ENCODE assay signal across 22 cellular contexts in genomic region chr3:72287941-72288340, GRCh38.
A peak's percentile ranks its signal among the peaks of the same experiment; 100 is the strongest.
DNase-seq lines count a peak whose midpoint lies in the region; ATAC-seq, FAIRE-seq and TF ChIP-seq lines count a peak whose summit lies in the region.
"Had no signal": no experiment of that assay in that cellular context is flagged by ENCODE, and none has a peak within 500 bp of the region (broad histone marks: within the 10 kb centered on the region; RNA-seq: fewer than 3 reads in every experiment).

No MANE protein-coding gene starts in this region.

- H3K4me1 Mint-ChIP-seq in activated naive CD4-positive, alpha-beta T cell treated with anti-CD3 and anti-CD28 coated beads for 36 hours (ENCODE audit: low read depth): peaks cover 13% of the 10 kb centered on the region

- H3K79me2 ChIP-seq in K562 (ENCODE audit: control insufficient read depth, insufficient read depth, low read length): peaks cover 6% of the 10 kb centered on the region; the same call in 1 of the 3 replicates

- H3K27ac ChIP-seq in K562 (ENCODE audit: extremely low read depth, low read depth, low read length) (peak overlapping the region; percentile 78), foreskin keratinocyte (no peak overlapping the region)
- H3K27ac ChIP-seq: C4-2B had no signal

- ATAC-seq in K562 (no peak), foreskin keratinocyte (peak; percentile 15), GM18498 (IDR thresholded peaks at IDR 0.05; ENCODE audit: unreplicated experiment) (no peak)
- ATAC-seq: HCT116 had no signal

- H3K9me1 ChIP-seq in K562 (ENCODE audit: control insufficient read depth, insufficient read depth, low read length): no peaks in the 10 kb centered on the region

- peaks cover 41 to 55% of the 10 kb centered on the region in 2 experiments for H3K4me1 ChIP-seq in K562 (replicated peaks in 1 of 2; ENCODE audit: control insufficient read depth in 2 of 2, insufficient read depth in 2 of 2, low read length in 2 of 2)
- H3K4me1 ChIP-seq in foreskin keratinocyte: peaks cover 5% of the 10 kb centered on the region
- H3K4me1 ChIP-seq: Caco-2 had no signal

- H2AFZ ChIP-seq in K562 (ENCODE audit: low read depth, low read length): peak overlapping the region; percentile 68; the same call in 1 of the 2 replicates

- intact Hi-C loops in K562 (cut with micrococcal nuclease): loop anchor here (5.0 kb wide), 1 partner anchor 34 kb away; no protein-coding TSS in a partner anchor
- intact Hi-C loops in activated naive CD4-positive, alpha-beta T cell treated with anti-CD3 and anti-CD28 coated beads for 36 hours (cut with micrococcal nuclease): no loop called here

- H3K27me3 Mint-ChIP-seq in activated naive CD4-positive, alpha-beta T cell treated with anti-CD3 and anti-CD28 coated beads for 36 hours (ENCODE audit: low read depth): no peaks in the 10 kb centered on the region

- no peaks in the 10 kb centered on the region for H3K27me3 ChIP-seq in K562 (ENCODE audit: control insufficient read depth in 2 of 2, insufficient read depth in 2 of 2, low read length in 2 of 2)
- peaks cover 29% of the 10 kb centered on the region for H3K27me3 ChIP-seq in foreskin keratinocyte

- no peak overlapping the region for H3K4me3 Mint-ChIP-seq in activated naive CD4-positive, alpha-beta T cell treated with anti-CD3 and anti-CD28 coated beads for 36 hours

- FAIRE-seq in K562 (lab: Jason Lieb, UNC): no peak
- FAIRE-seq: GM19239 had no signal

- H3K4me3 ChIP-seq in LNCaP clone FGC (ENCODE audit: low read depth, low read length) (no peak overlapping the region), K562 (no peak overlapping the region)

- 50% methylated on average over 1 of the region's 1 CpG for WGBS in K562 (ENCODE audit: insufficient coverage, low coverage, missing lambda C conversion rate)

- no peak overlapping the region for H3K4me2 ChIP-seq in K562 (ENCODE audit: insufficient read depth, low read length)

- CTCF ChIA-PET in K562 (lab: Yijun Ruan, JAX; ENCODE audit: low intra/inter-chr PET ratio): no interaction called here
- CTCF ChIA-PET in activated naive CD4-positive, alpha-beta T cell treated with anti-CD3 and anti-CD28 coated beads for 36 hours (lab: Charles Lee): no interaction called here

- no peak for TF ChIP-seq RAD21 in K562 (CRISPR knock-in tag; conservative IDR thresholded peaks at IDR 0.05 in 1 of 2, IDR thresholded peaks at IDR 0.05 in 1 of 2)

- no peak overlapping the region for H3K27ac Mint-ChIP-seq in activated naive CD4-positive, alpha-beta T cell treated with anti-CD3 and anti-CD28 coated beads for 36 hours

- H4K20me1 ChIP-seq in K562 (replicated peaks; ENCODE audit: control insufficient read depth, insufficient read depth, low read length): no peaks in the 10 kb centered on the region

- in situ Hi-C loops in K562 (cut with MboI): no loop called here

- H3K9ac ChIP-seq in K562 (ENCODE audit: insufficient read depth in 1 of 2, low read depth in 2 of 2, low read length in 2 of 2): peak overlapping the region in 1 of 2 experiments; percentile 66; a peak in 1 of 4 replicates
- H3K9ac ChIP-seq: SK-N-SH had no signal

- DNase-seq in LNCaP clone FGC (ENCODE audit: low read depth): peak; percentile 49
- no peak for DNase-seq in K562 (ENCODE audit: extremely low read depth in 1 of 4, low spot score in 3 of 4)
- DNase-seq in foreskin keratinocyte: peak; percentile 19 to 57
- no peak for DNase-seq in COLO668 (lab: John Stamatoyannopoulos, UW; ENCODE audit: unreplicated experiment)
- DNase-seq in AG08395 (ENCODE audit: low spot score): no peak
- no peak for DNase-seq in activated naive CD4-positive, alpha-beta T cell treated with anti-CD3 and anti-CD28 coated beads for 36 hours
- DNase-seq: Caco-2, GDM1, GOT3, KBM-7, NCI-H1417 treated with DMSO at 0.1 percent for 48 hours, NCI-H187 treated with DMSO at 0.1 percent for 48 hours, NCI-H2227 treated with DMSO at 0.1 percent for 48 hours, NCI-H524, NCI-H82, OCI-M1, SHP77 treated with DMSO at 0.1 percent for 48 hours, SK-N-SH had no signal

- BruUV-seq in K562 (replicated peaks; lab: Mats Ljungman, UMichigan): no TSS peak

- H3K36me3 Mint-ChIP-seq in activated naive CD4-positive, alpha-beta T cell treated with anti-CD3 and anti-CD28 coated beads for 36 hours (ENCODE audit: low read depth): no peaks in the 10 kb centered on the region

- POLR2A ChIA-PET in K562 (lab: Yijun Ruan, JAX): interaction anchor here (0.6 to 1.5 kb wide), 2 partner anchors 20 to 245 kb away, joined by 3 to 6 read pairs; no protein-coding TSS in a partner anchor

- 0 out of 2 replicates have a peak, but pooled peaks cover 2% of the 10 kb centered on the region for H3K9me3 ChIP-seq in K562 (replicated peaks; ENCODE audit: control insufficient read depth, insufficient read depth, low read depth, low read length)
- H3K9me3 ChIP-seq: Caco-2, SK-N-SH had no signal

- no peaks in the 10 kb centered on the region for H3K36me3 ChIP-seq in K562 (ENCODE audit: control insufficient read depth, insufficient read depth, low read length)

- H3K9me3 Mint-ChIP-seq in activated naive CD4-positive, alpha-beta T cell treated with anti-CD3 and anti-CD28 coated beads for 36 hours: peaks cover 5% of the 10 kb centered on the region

- TF ChIP-seq CTCF in LNCaP clone FGC (IDR thresholded peaks at IDR 0.05; ENCODE audit: control insufficient read depth, extremely low read depth, insufficient read depth): no peak
- TF ChIP-seq CTCF in K562 (IDR thresholded peaks at IDR 0.05 in 2 of 3, conservative IDR thresholded peaks at IDR 0.05 in 1 of 3; ENCODE audit: insufficient read depth in 2 of 3, low read depth in 1 of 3, low read length in 3 of 3): no peak
- no peak for TF ChIP-seq CTCF in foreskin keratinocyte (conservative IDR thresholded peaks at IDR 0.05)

- TF ChIP-seq POLR2A in K562 (conservative IDR thresholded peaks at IDR 0.05): no peak

- no peak for TF ChIP-seq EP300 in K562 (IDR thresholded peaks at IDR 0.05; ENCODE audit: low read length)

TF ChIP-seq in K562, 482 proteins besides CTCF, POLR2A, EP300 and RAD21:
- TF ChIP-seq, protein P1, sequence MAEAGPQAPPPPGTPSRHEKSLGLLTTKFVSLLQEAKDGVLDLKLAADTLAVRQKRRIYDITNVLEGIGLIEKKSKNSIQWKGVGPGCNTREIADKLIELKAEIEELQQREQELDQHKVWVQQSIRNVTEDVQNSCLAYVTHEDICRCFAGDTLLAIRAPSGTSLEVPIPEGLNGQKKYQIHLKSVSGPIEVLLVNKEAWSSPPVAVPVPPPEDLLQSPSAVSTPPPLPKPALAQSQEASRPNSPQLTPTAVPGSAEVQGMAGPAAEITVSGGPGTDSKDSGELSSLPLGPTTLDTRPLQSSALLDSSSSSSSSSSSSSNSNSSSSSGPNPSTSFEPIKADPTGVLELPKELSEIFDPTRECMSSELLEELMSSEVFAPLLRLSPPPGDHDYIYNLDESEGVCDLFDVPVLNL (CRISPR knock-in tag; IDR thresholded peaks at IDR 0.05; ENCODE audit: low read depth): no peak
- TF ChIP-seq PHB2 (IDR thresholded peaks at IDR 0.05; ENCODE audit: low read depth): no peak
- no peak for TF ChIP-seq U2AF1 (optimal IDR thresholded peaks at IDR 0.05; ENCODE audit: low read depth, low read length)
- TF ChIP-seq U2AF2 (optimal IDR thresholded peaks at IDR 0.05; ENCODE audit: low read depth, low read length): no peak
- no peak for TF ChIP-seq TFE3 (CRISPR knock-in tag; IDR thresholded peaks at IDR 0.05)
- no peak for TF ChIP-seq FOXA1 (IDR thresholded peaks at IDR 0.05; ENCODE audit: borderline replicate concordance)
- TF ChIP-seq, protein P2, sequence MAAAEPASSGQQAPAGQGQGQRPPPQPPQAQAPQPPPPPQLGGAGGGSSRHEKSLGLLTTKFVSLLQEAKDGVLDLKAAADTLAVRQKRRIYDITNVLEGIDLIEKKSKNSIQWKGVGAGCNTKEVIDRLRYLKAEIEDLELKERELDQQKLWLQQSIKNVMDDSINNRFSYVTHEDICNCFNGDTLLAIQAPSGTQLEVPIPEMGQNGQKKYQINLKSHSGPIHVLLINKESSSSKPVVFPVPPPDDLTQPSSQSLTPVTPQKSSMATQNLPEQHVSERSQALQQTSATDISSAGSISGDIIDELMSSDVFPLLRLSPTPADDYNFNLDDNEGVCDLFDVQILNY (CRISPR knock-in tag; IDR thresholded peaks at IDR 0.05): no peak
- TF ChIP-seq KDM2B (CRISPR knock-in tag; IDR thresholded peaks at IDR 0.05): no peak

Comparison
In these comparisons a context has a peak if more than half of its experiments do, and no peak if none do; other contexts are left out.
1. DNase-seq: peak in LNCaP clone FGC (single experiment) and foreskin keratinocyte (2 of 2); none in K562 (0 of 4), COLO668 (single experiment), AG08395 (single experiment) and activated naive CD4-positive, alpha-beta T cell treated with anti-CD3 and anti-CD28 coated beads for 36 hours (single experiment).